29 cellular contexts compared by ENCODE assay signal in genomic region chr4:120236873-120237272, GRCh38.
"Had no signal": no experiment of that assay in that cellular context is flagged by ENCODE, and none has a peak within 500 bp of the region (broad histone marks: within the 10 kb centered on the region; RNA-seq: fewer than 3 reads in every experiment).

No MANE protein-coding gene starts in this region.

- H3K4me1 ChIP-seq: pancreas, spleen, stomach, thyroid gland, tibial nerve, upper lobe of left lung, vagina had no signal

- H3K27me3 ChIP-seq: neutrophil, pancreas, spleen, stomach, thyroid gland, tibial nerve, upper lobe of left lung, vagina had no signal

- H3K36me3 Mint-ChIP-seq: naive thymus-derived CD8-positive, alpha-beta T cell; stimulated activated memory B cell treated with anti-CD40 and anti-IgM and Interleukin-4, amounts not matched to agents 10 μg/mL and 1 μg/mL and 100 μg/mL, for 72 hours had no signal

- DNase-seq: naive thymus-derived CD8-positive, alpha-beta T cell; nephron progenitor cell; nucleus accumbens; pancreas; right cardiac atrium; spleen; stimulated activated CD4-positive, alpha-beta T cell treated with anti-CD3 and anti-CD28 coated beads, Interleukin-12 subunit alpha, Interleukin-12 subunit beta, amount 100 ng/mL, for 4 hours; stimulated activated CD4-positive, alpha-beta T cell treated with anti-CD3 and anti-CD28 coated beads, Interleukin-1b, Interleukin-23, amount 100 ng/mL, for 48 hours; stimulated activated CD4-positive, alpha-beta T cell treated with anti-CD3 and anti-CD28 coated beads, Interleukin-4, amount 100 ng/mL, for 1 hour; stimulated activated CD4-positive, alpha-beta T cell treated with anti-CD3 and anti-CD28 coated beads, Interleukin-4, amount 100 ng/mL, for 4 hours; stimulated activated CD8-positive, alpha-beta memory T cell treated with anti-CD3 and anti-CD28 coated beads, Interleukin-4, amount 100 ng/mL, for 48 hours; stimulated activated naive CD4-positive, alpha-beta T cell treated with Interleukin-2 at 50 U/mL for 16 hours; stomach; thyroid gland; trophoblast cell; upper lobe of left lung had no signal

- H3K4me3 Mint-ChIP-seq: naive thymus-derived CD8-positive, alpha-beta T cell; natural killer cell treated with Interleukin-12 subunit alpha and Interleukin-12 subunit beta and Interleukin-15 and Interleukin-18, amount 100 ng/mL, for 72 hours; nephron progenitor cell; neural crest cell; stimulated activated memory B cell treated with anti-CD40 and anti-IgM and Interleukin-4, amounts not matched to agents 10 μg/mL and 1 μg/mL and 100 μg/mL, for 72 hours; stimulated activated naive CD8-positive, alpha-beta T cell treated with anti-CD3 and anti-CD28 coated beads, Interleukin-15, Interleukin-2, amounts not matched to agents 100 ng/mL and 50 ng/mL, for 24 hours had no signal

- H3K9me3 Mint-ChIP-seq: stimulated activated naive CD8-positive, alpha-beta T cell treated with anti-CD3 and anti-CD28 coated beads, Interleukin-15, Interleukin-2, amounts not matched to agents 100 ng/mL and 50 ng/mL, for 24 hours had no signal

- FAIRE-seq: pancreas, urothelium cell line had no signal

- H3K27ac ChIP-seq: neutrophil, pancreas, prostate gland, skin epidermis, spleen, stomach, thoracic aorta, thyroid gland, tibial nerve, upper lobe of left lung, vagina had no signal

- H3K4me2 ChIP-seq: smooth muscle cell had no signal

- H3K27ac Mint-ChIP-seq: naive thymus-derived CD8-positive, alpha-beta T cell; natural killer cell treated with Interleukin-12 subunit alpha and Interleukin-12 subunit beta and Interleukin-15 and Interleukin-18, amount 100 ng/mL, for 72 hours; nephron progenitor cell; stimulated activated memory B cell treated with anti-CD40 and anti-IgM and Interleukin-4, amounts not matched to agents 10 μg/mL and 1 μg/mL and 100 μg/mL, for 72 hours; stimulated activated naive CD8-positive, alpha-beta T cell treated with anti-CD3 and anti-CD28 coated beads, Interleukin-15, Interleukin-2, amounts not matched to agents 100 ng/mL and 50 ng/mL, for 24 hours had no signal

- H3K4me1 Mint-ChIP-seq: naive thymus-derived CD8-positive, alpha-beta T cell; nephron progenitor cell; stimulated activated memory B cell treated with anti-CD40 and anti-IgM and Interleukin-4, amounts not matched to agents 10 μg/mL and 1 μg/mL and 100 μg/mL, for 72 hours had no signal

- H3K27me3 Mint-ChIP-seq: natural killer cell treated with Interleukin-12 subunit alpha and Interleukin-12 subunit beta and Interleukin-15 and Interleukin-18, amount 100 ng/mL, for 72 hours; stimulated activated memory B cell treated with anti-CD40 and anti-IgM and Interleukin-4, amounts not matched to agents 10 μg/mL and 1 μg/mL and 100 μg/mL, for 72 hours; stimulated activated naive CD8-positive, alpha-beta T cell treated with anti-CD3 and anti-CD28 coated beads, Interleukin-15, Interleukin-2, amounts not matched to agents 100 ng/mL and 50 ng/mL, for 24 hours had no signal

- H3K4me3 ChIP-seq: pancreas, prostate gland, skin epidermis, smooth muscle cell, spleen, stomach, thoracic aorta, thyroid gland, tibial nerve, upper lobe of left lung, vagina had no signal

- H3K9me3 ChIP-seq: neutrophil, pancreas, prostate gland, spleen, stomach, thoracic aorta, thyroid gland, tibial nerve, upper lobe of left lung, vagina had no signal

- ATAC-seq: naive thymus-derived CD8-positive, alpha-beta T cell; natural killer cell treated with Interleukin-12 subunit alpha and Interleukin-12 subunit beta and Interleukin-15 and Interleukin-18, amount 100 ng/mL, for 72 hours; pancreas; right cardiac atrium; sciatic nerve; stimulated activated memory B cell treated with anti-CD40 and anti-IgM and Interleukin-4, amounts not matched to agents 10 μg/mL and 1 μg/mL and 100 μg/mL, for 72 hours had no signal

- H3K36me3 ChIP-seq: neutrophil, pancreas, prostate gland, spleen, stomach, thoracic aorta, thyroid gland, tibial nerve, upper lobe of left lung, vagina had no signal
